24 cellular contexts compared by ENCODE assay signal in the genomic region with DNA sequence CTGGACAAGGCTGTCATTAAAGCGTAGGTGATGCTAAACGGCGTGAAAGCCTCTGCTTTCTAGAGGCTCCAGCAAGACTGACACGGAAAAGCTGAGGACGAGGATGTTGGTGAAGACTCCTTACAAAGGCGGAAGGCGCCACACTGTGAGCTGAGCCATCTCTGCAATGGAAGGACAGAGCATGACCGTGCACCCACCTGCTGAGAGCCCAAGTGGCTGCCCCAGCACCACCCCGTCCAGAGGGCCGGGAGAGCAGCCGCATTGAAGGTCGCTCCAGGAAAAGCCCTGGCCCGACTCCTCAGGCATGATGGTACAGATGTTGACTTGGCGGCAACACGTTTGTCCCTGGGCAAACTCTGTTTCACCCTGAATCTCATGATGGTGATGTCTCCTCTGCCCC.
"Had no signal": no experiment of that assay in that cellular context is flagged by ENCODE, and none has a peak within 500 bp of the region (broad histone marks: within the 10 kb centered on the region; RNA-seq: fewer than 3 reads in every experiment).

No MANE protein-coding gene starts in this region.

- H3K4me1 Mint-ChIP-seq: mesothelial cell of epicardium; natural killer cell; stimulated activated naive B cell treated with anti-CD40 and anti-IgM and Interleukin-4, amounts not matched to agents 10 μg/mL and 1 μg/mL and 100 μg/mL, for 72 hours had no signal

- H3K27ac ChIP-seq: epithelial cell of prostate, esophagus muscularis mucosa, gastrocnemius medialis, heart right ventricle, parathyroid adenoma, psoas muscle, right lobe of liver, stomach, thoracic aorta, transverse colon had no signal

- H3K36me3 ChIP-seq: esophagus muscularis mucosa, gastrocnemius medialis, heart right ventricle, right lobe of liver, stomach, thoracic aorta, transverse colon had no signal

- H3K27me3 ChIP-seq: gastrocnemius medialis, right lobe of liver, stomach, transverse colon had no signal

- H3K27ac Mint-ChIP-seq: effector memory CD8-positive, alpha-beta T cell; mesothelial cell of epicardium; natural killer cell; stimulated activated naive B cell treated with anti-CD40 and anti-IgM and Interleukin-4, amounts not matched to agents 10 μg/mL and 1 μg/mL and 100 μg/mL, for 72 hours had no signal

- H3K36me3 Mint-ChIP-seq: mesothelial cell of epicardium; natural killer cell; stimulated activated naive B cell treated with anti-CD40 and anti-IgM and Interleukin-4, amounts not matched to agents 10 μg/mL and 1 μg/mL and 100 μg/mL, for 72 hours had no signal

- ATAC-seq: effector memory CD8-positive, alpha-beta T cell; gastrocnemius medialis; heart right ventricle; left lobe of liver; natural killer cell; psoas muscle; right lobe of liver; stimulated activated naive B cell treated with anti-CD40 and anti-IgM and Interleukin-4, amounts not matched to agents 10 μg/mL and 1 μg/mL and 100 μg/mL, for 72 hours had no signal

- H3K4me3 Mint-ChIP-seq: effector memory CD8-positive, alpha-beta T cell; mesothelial cell of epicardium; natural killer cell; neural crest cell; stimulated activated naive B cell treated with anti-CD40 and anti-IgM and Interleukin-4, amounts not matched to agents 10 μg/mL and 1 μg/mL and 100 μg/mL, for 72 hours had no signal

- H3K4me1 ChIP-seq: esophagus muscularis mucosa, gastrocnemius medialis, heart right ventricle, parathyroid adenoma, psoas muscle, right lobe of liver, stomach, transverse colon had no signal

- H3K9me3 ChIP-seq: esophagus muscularis mucosa, gastrocnemius medialis, heart right ventricle, psoas muscle, right lobe of liver, stomach, thoracic aorta, transverse colon had no signal

- H3K27me3 Mint-ChIP-seq: effector memory CD8-positive, alpha-beta T cell; stimulated activated naive B cell treated with anti-CD40 and anti-IgM and Interleukin-4, amounts not matched to agents 10 μg/mL and 1 μg/mL and 100 μg/mL, for 72 hours had no signal

- DNase-seq: cortex of kidney; effector memory CD8-positive, alpha-beta T cell; gastrocnemius medialis; heart right ventricle; hypothalamus; natural killer cell; occipital lobe; psoas muscle; retina; stimulated activated CD4-positive, alpha-beta T cell treated with anti-CD3 and anti-CD28 coated beads, Interleukin-15, amount 100 ng/mL, for 24 hours; stimulated activated CD4-positive, alpha-beta T cell treated with anti-CD3 and anti-CD28 coated beads, Interleukin-1b, Interleukin-23, amount 100 ng/mL, for 48 hours; stimulated activated CD4-positive, alpha-beta T cell treated with anti-CD3 and anti-CD28 coated beads, Interleukin-4, amount 100 ng/mL, for 24 hours; stimulated activated naive B cell treated with anti-CD40 and anti-IgM and Interleukin-4, amounts not matched to agents 10 μg/mL and 1 μg/mL and 100 μg/mL, for 72 hours; stomach; substantia nigra; transverse colon had no signal

- H3K9me3 Mint-ChIP-seq: effector memory CD8-positive, alpha-beta T cell; mesothelial cell of epicardium; natural killer cell; neural crest cell; stimulated activated naive B cell treated with anti-CD40 and anti-IgM and Interleukin-4, amounts not matched to agents 10 μg/mL and 1 μg/mL and 100 μg/mL, for 72 hours had no signal

- H3K4me3 ChIP-seq: esophagus muscularis mucosa, gastrocnemius medialis, heart right ventricle, psoas muscle, right lobe of liver, stomach, thoracic aorta, transverse colon had no signal
